In genomic region chr10:71744897-71745658, GRCh38 we compare ENCODE assay signal across 20 cellular contexts. TPM values are rescaled to one million over a fixed set of nuclear protein-coding genes. Genes with fewer than 3 reads are reported as not detected.
DNase-seq lines count a peak whose midpoint lies in the region; ATAC-seq and TF ChIP-seq lines count a peak whose summit lies in the region.
"Had no signal": no experiment of that assay in that cellular context is flagged by ENCODE, and none has a peak within 500 bp of the region (broad histone marks: within the 10 kb centered on the region; RNA-seq: fewer than 3 reads in every experiment).

No MANE protein-coding gene starts in this region.

- peaks cover 99% of the 10 kb centered on the region for H3K4me1 ChIP-seq in effector memory CD4-positive, alpha-beta T cell (ENCODE audit: control insufficient read depth, insufficient read depth, low read length, poor library complexity, severe bottlenecking)
- H3K4me1 ChIP-seq in spleen (peaks cover 59 to 100% (median 95%) of the 10 kb centered on the region in 6 donors), body of pancreas (peaks cover 30% of the 10 kb centered on the region)

- H3K36me3 Mint-ChIP-seq in T-helper 17 cell (ENCODE audit: low read depth): peaks cover 3% of the 10 kb centered on the region

- no peak for ATAC-seq in Right ventricle myocardium inferior
- ATAC-seq in left ventricle myocardium superior: no peak
- no peak for ATAC-seq in T-helper 17 cell
- no peak for ATAC-seq in body of pancreas
- ATAC-seq in HG02970 (IDR thresholded peaks at IDR 0.05; ENCODE audit: low FRiP score, unreplicated experiment): no peak
- ATAC-seq: activated CD4-positive, CD25-positive, alpha-beta regulatory T cell treated with anti-CD3 and anti-CD28 coated beads, Interleukin-2, amount 50 U/mL, for 24 hours; pancreas had no signal

- peaks cover 7% of the 10 kb centered on the region for H3K36me3 ChIP-seq in effector memory CD4-positive, alpha-beta T cell (ENCODE audit: control insufficient read depth, insufficient read depth, low read length)
- H3K36me3 ChIP-seq in spleen: peaks cover 0 to 19% (median 2%) of the 10 kb centered on the region in 6 donors
- H3K36me3 ChIP-seq in body of pancreas (replicated peaks in 1 of 2; ENCODE audit: insufficient read depth in 1 of 2, low read depth in 2 of 2): no peaks in the 10 kb centered on the region
- H3K36me3 ChIP-seq: MG63, pancreas had no signal

- H3K4me3 Mint-ChIP-seq in T-helper 17 cell: peak overlapping the region; percentile 21

- no peak overlapping the region for H3K4me3 ChIP-seq in effector memory CD4-positive, alpha-beta T cell (ENCODE audit: insufficient read depth, low read depth, low read length, poor library complexity, severe bottlenecking)
- H3K4me3 ChIP-seq in spleen (no peak overlapping the region), body of pancreas (no peak overlapping the region)
- H3K4me3 ChIP-seq: MG63, pancreas, suprapubic skin had no signal

- H3K27me3 ChIP-seq in effector memory CD4-positive, alpha-beta T cell (replicated peaks; ENCODE audit: control insufficient read depth, insufficient read depth, low read length, poor library complexity, severe bottlenecking): no peaks in the 10 kb centered on the region
- H3K27me3 ChIP-seq in spleen (replicated peaks in 1 of 7): no peaks in the 10 kb centered on the region
- H3K27me3 ChIP-seq in body of pancreas: no peaks in the 10 kb centered on the region
- H3K27me3 ChIP-seq: MG63, pancreas, suprapubic skin had no signal

- H3K4me1 Mint-ChIP-seq in T-helper 17 cell: peaks cover 84% of the 10 kb centered on the region

- intact Hi-C loops in Right ventricle myocardium inferior (cut with DNase I) (no loop called here), left ventricle myocardium superior (cut with micrococcal nuclease) (no loop called here), spleen (cut with DNase I; ENCODE audit: low total_unique reads) (no loop called here), body of pancreas (cut with DNase I) (no loop called here)

- peak overlapping the region; percentile 98 for H3K27ac Mint-ChIP-seq in T-helper 17 cell

- TF ChIP-seq POLR2A in spleen (IDR thresholded peaks at IDR 0.05) (no peak), body of pancreas (IDR thresholded peaks at IDR 0.05) (no peak)

- 77 to 90% (median 78%) methylated on average over 8 of the region's 8 CpGs for WGBS in spleen, 5 donors
- WGBS in body of pancreas, 2 donors: 72 to 78% methylated on average over 5 to 8 of the region's 8 CpGs

- H3K27ac ChIP-seq in effector memory CD4-positive, alpha-beta T cell (ENCODE audit: insufficient read depth, low read length, poor library complexity, severe bottlenecking): peak overlapping the region; percentile 78
- peak overlapping the region; percentile 8 to 98 (median 93) for H3K27ac ChIP-seq in spleen
- H3K27ac ChIP-seq in body of pancreas: no peak overlapping the region
- H3K27ac ChIP-seq: suprapubic skin had no signal

- TF ChIP-seq CTCF in spleen (IDR thresholded peaks at IDR 0.05 in 8 of 11, conservative IDR thresholded peaks at IDR 0.05 in 3 of 11): no peak
- no peak for TF ChIP-seq CTCF in body of pancreas (IDR thresholded peaks at IDR 0.05)

- H3K27me3 Mint-ChIP-seq in T-helper 17 cell: no peaks in the 10 kb centered on the region

- H3K9me3 ChIP-seq in T-helper 17 cell (ENCODE audit: control insufficient read depth, low read length, poor library complexity, severe bottlenecking) (no peaks in the 10 kb centered on the region), spleen (peaks cover 0 to 5% (median 0%) of the 10 kb centered on the region in 8 donors), body of pancreas (no peaks in the 10 kb centered on the region)
- no peaks in the 10 kb centered on the region for H3K9me3 ChIP-seq in effector memory CD4-positive, alpha-beta T cell (ENCODE audit: control insufficient read depth, low read length)
- H3K9me3 ChIP-seq: MG63, pancreas, suprapubic skin had no signal

- DNase-seq in Right ventricle myocardium inferior (ENCODE audit: missing footprints): peak; percentile 7
- DNase-seq in left ventricle myocardium superior: no peak
- no peak for DNase-seq in T-helper 17 cell
- no peak for DNase-seq in effector memory CD4-positive, alpha-beta T cell
- peak; percentile 81 for DNase-seq in spleen
- DNase-seq in hepatic stellate cell (ENCODE audit: low spot score): no peak
- no peak for DNase-seq in body of pancreas
- DNase-seq: hippocampal formation; MG63; NCI-H1694; SIG-M5; stimulated activated CD4-positive, alpha-beta T cell treated with anti-CD3 and anti-CD28 coated beads, Interleukin-2, amount 100 ng/mL, for 48 hours; T1000 had no signal

RNA-seq across cellular contexts. Expression of gene C10orf105, which starts 25.5 kb away (rescaled TPM):
- total RNA-seq in Right ventricle myocardium inferior (0.05 TPM), left ventricle myocardium superior (0.07 TPM), T-helper 17 cell (under 1 TPM; 0.31 to 0.37 TPM), spleen (1 to 10 TPM; 1.4 to 4.4 (median 3.4) TPM), body of pancreas (not detected)
- under 1 TPM; 0.08 to 0.38 (median 0.20) TPM for polyA plus RNA-seq in spleen
- total RNA-seq: chondrocyte, G401, NCI-H460 had no signal

RNA-seq across cellular contexts. Expression of gene VSIR, which starts 28.2 kb away (rescaled TPM):
- total RNA-seq in Right ventricle myocardium inferior (140 TPM), left ventricle myocardium superior (127 TPM), T-helper 17 cell (100 to 1,000 TPM; 119 to 124 TPM), spleen (100 to 1,000 TPM; 202 to 512 (median 313) TPM), body of pancreas (10 to 100 TPM; 14.8 to 17.1 TPM)
- polyA plus RNA-seq in spleen: 10 to 100 TPM; 34.5 to 84.3 (median 50.4) TPM

Comparison
In these comparisons a context has a peak if more than half of its experiments do, and no peak if none do; other contexts are left out.
1. DNase-seq: peak in Right ventricle myocardium inferior (single experiment) and spleen (single experiment); none in left ventricle myocardium superior (single experiment), T-helper 17 cell (0 of 3), effector memory CD4-positive, alpha-beta T cell (0 of 3), hepatic stellate cell (single experiment) and body of pancreas (0 of 4).
2. H3K27ac ChIP-seq: peak in effector memory CD4-positive, alpha-beta T cell (single experiment) and spleen (8 of 8); none in body of pancreas (0 of 4).